In genomic region chr7:19772323-19772722, GRCh38 we compare ENCODE assay signal across 10 cellular contexts. TPM values are rescaled to one million over a fixed set of nuclear protein-coding genes. Genes with fewer than 3 reads are reported as not detected.
DNase-seq lines count a peak whose midpoint lies in the region; ATAC-seq and TF ChIP-seq lines count a peak whose summit lies in the region.
"Had no signal": no experiment of that assay in that cellular context is flagged by ENCODE, and none has a peak within 500 bp of the region (broad histone marks: within the 10 kb centered on the region; RNA-seq: fewer than 3 reads in every experiment).

No MANE protein-coding gene starts in this region.

- no peaks in the 10 kb centered on the region for H3K9me3 ChIP-seq in MM.1S (replicated peaks; ENCODE audit: insufficient read depth, low read length)

- TF ChIP-seq CTCF in MM.1S (IDR thresholded peaks at IDR 0.05; ENCODE audit: low read length) (no peak), dorsolateral prefrontal cortex (IDR thresholded peaks at IDR 0.05 in 54 of 56, conservative IDR thresholded peaks at IDR 0.05 in 2 of 56; ENCODE audit: low read depth in 1 of 56, partially characterized antibody in 56 of 56) (no peak), lower leg skin (IDR thresholded peaks at IDR 0.05) (no peak)

- intact Hi-C loops in dorsolateral prefrontal cortex (cut with DNase I) (no loop called here), lower leg skin (cut with DNase I; ENCODE audit: low total_unique reads) (no loop called here)
- intact Hi-C loops in activated T-helper 2 cell treated with anti-CD3 and anti-CD28 coated beads, Interferon-gamma antibody, Interleukin-2, Interleukin-4, amounts not matched to agents 10 μg/mL and 5 μg/mL and 100 μg/mL, durations not matched to agents 14 hours and 24 hours and 36 hours (cut with micrococcal nuclease): loop anchor here (10.0 kb wide), 2 partner anchors 658 to 1012 kb away; partner anchors contain the start of genes SP8 and TWIST1

- H3K4me1 Mint-ChIP-seq in naive thymus-derived CD8-positive, alpha-beta T cell: peaks cover 7 to 19% (median 11%) of the 10 kb centered on the region in 4 donors
- H3K4me1 Mint-ChIP-seq in activated T-helper 2 cell treated with anti-CD3 and anti-CD28 coated beads, Interferon-gamma antibody, Interleukin-2, Interleukin-4, amounts not matched to agents 10 μg/mL and 5 μg/mL and 100 μg/mL, durations not matched to agents 14 hours and 24 hours and 36 hours (ENCODE audit: low read depth): peaks cover 5% of the 10 kb centered on the region

- no peak overlapping the region for H3K9ac ChIP-seq in MM.1S (ENCODE audit: low read length)

- H3K27me3 Mint-ChIP-seq in naive thymus-derived CD8-positive, alpha-beta T cell: peaks cover 23 to 58% (median 28%) of the 10 kb centered on the region in 5 donors
- peaks cover 28% of the 10 kb centered on the region for H3K27me3 Mint-ChIP-seq in activated T-helper 2 cell treated with anti-CD3 and anti-CD28 coated beads, Interferon-gamma antibody, Interleukin-2, Interleukin-4, amounts not matched to agents 10 μg/mL and 5 μg/mL and 100 μg/mL, durations not matched to agents 14 hours and 24 hours and 36 hours (ENCODE audit: low read depth)

- H4K20me1 ChIP-seq in MM.1S (ENCODE audit: insufficient read depth, low read length): no peaks in the 10 kb centered on the region

- no peak for ATAC-seq in naive thymus-derived CD8-positive, alpha-beta T cell
- ATAC-seq: T-cell had no signal

- H3K4me1 ChIP-seq in MM.1S (ENCODE audit: low read length): no peaks in the 10 kb centered on the region

- H3K4me3 Mint-ChIP-seq in naive thymus-derived CD8-positive, alpha-beta T cell: peak overlapping the region in 6 of 10 donors; percentile 7 to 43 (median 28)
- H3K4me3 Mint-ChIP-seq in activated T-helper 2 cell treated with anti-CD3 and anti-CD28 coated beads, Interferon-gamma antibody, Interleukin-2, Interleukin-4, amounts not matched to agents 10 μg/mL and 5 μg/mL and 100 μg/mL, durations not matched to agents 14 hours and 24 hours and 36 hours (ENCODE audit: low read depth): no peak overlapping the region

- H3K27ac ChIP-seq in MM.1S (ENCODE audit: low read length): no peak overlapping the region
- H3K27ac ChIP-seq in dorsolateral prefrontal cortex: peak overlapping the region in 23 of 59 donors; percentile 14 to 73 (median 59)

- no peaks in the 10 kb centered on the region for H3K36me3 ChIP-seq in MM.1S (replicated peaks; ENCODE audit: insufficient read depth, low read length)

- no peak overlapping the region for H2AFZ ChIP-seq in MM.1S (ENCODE audit: low read length)

- peaks cover 0 to 4% (median 3%) of the 10 kb centered on the region in 3 donors for H3K36me3 Mint-ChIP-seq in naive thymus-derived CD8-positive, alpha-beta T cell
- no peaks in the 10 kb centered on the region for H3K36me3 Mint-ChIP-seq in activated T-helper 2 cell treated with anti-CD3 and anti-CD28 coated beads, Interferon-gamma antibody, Interleukin-2, Interleukin-4, amounts not matched to agents 10 μg/mL and 5 μg/mL and 100 μg/mL, durations not matched to agents 14 hours and 24 hours and 36 hours (ENCODE audit: low read depth)
- H3K36me3 Mint-ChIP-seq: T-cell had no signal

- peak overlapping the region; percentile 37 for H3K4me2 ChIP-seq in MM.1S (ENCODE audit: low read depth, low read length)

- no peak for TF ChIP-seq POLR2A in lower leg skin (IDR thresholded peaks at IDR 0.05)

- 6% methylated on average over 17 of the region's 17 CpGs for WGBS in lower leg skin, 2 donors

- H3K4me3 ChIP-seq in MM.1S (ENCODE audit: low read length): no peak overlapping the region
- peak overlapping the region in 58 of 59 donors; percentile 25 to 73 (median 53) for H3K4me3 ChIP-seq in dorsolateral prefrontal cortex
- no peak overlapping the region for H3K4me3 ChIP-seq in lower leg skin (ENCODE audit: low read depth, poor library complexity, severe bottlenecking)

- H3K9me2 ChIP-seq in MM.1S (replicated peaks; ENCODE audit: insufficient read depth, low read length): no peaks in the 10 kb centered on the region

- peak; percentile 30 for DNase-seq in COLO668 (lab: John Stamatoyannopoulos, UW; ENCODE audit: unreplicated experiment)
- no peak for DNase-seq in MM.1S
- DNase-seq in dorsolateral prefrontal cortex: peak in 3 of 10 donors; percentile 5 to 43 (median 38)
- no peak for DNase-seq in naive thymus-derived CD8-positive, alpha-beta T cell
- no peak for DNase-seq in DMS114 treated with DMSO at 0.1 percent for 48 hours (lab: John Stamatoyannopoulos, UW; ENCODE audit: unreplicated experiment)
- DNase-seq in activated T-helper 2 cell treated with anti-CD3 and anti-CD28 coated beads, Interferon-gamma antibody, Interleukin-2, Interleukin-4, amounts not matched to agents 10 μg/mL and 5 μg/mL and 100 μg/mL, durations not matched to agents 14 hours and 24 hours and 36 hours (ENCODE audit: low spot score): no peak
- DNase-seq in lower leg skin (ENCODE audit: low spot score in 2 of 2): no peak
- no peak for DNase-seq in NCI-H1930 (lab: John Stamatoyannopoulos, UW)
- DNase-seq: erythroblast, T-cell had no signal

- POLR2A ChIA-PET in naive thymus-derived CD8-positive, alpha-beta T cell (lab: Charles Lee): no interaction called here

- no peak overlapping the region for H3K27ac Mint-ChIP-seq in naive thymus-derived CD8-positive, alpha-beta T cell
- H3K27ac Mint-ChIP-seq in activated T-helper 2 cell treated with anti-CD3 and anti-CD28 coated beads, Interferon-gamma antibody, Interleukin-2, Interleukin-4, amounts not matched to agents 10 μg/mL and 5 μg/mL and 100 μg/mL, durations not matched to agents 14 hours and 24 hours and 36 hours: no peak overlapping the region
- H3K27ac Mint-ChIP-seq: T-cell had no signal

- peaks cover 0 to 8% (median 0%) of the 10 kb centered on the region in 9 donors for H3K9me3 Mint-ChIP-seq in naive thymus-derived CD8-positive, alpha-beta T cell
- H3K9me3 Mint-ChIP-seq in activated T-helper 2 cell treated with anti-CD3 and anti-CD28 coated beads, Interferon-gamma antibody, Interleukin-2, Interleukin-4, amounts not matched to agents 10 μg/mL and 5 μg/mL and 100 μg/mL, durations not matched to agents 14 hours and 24 hours and 36 hours: no peaks in the 10 kb centered on the region
- H3K9me3 Mint-ChIP-seq: T-cell had no signal

- H3K27me3 ChIP-seq in MM.1S (replicated peaks; ENCODE audit: insufficient read depth, low read length) (no peaks in the 10 kb centered on the region), dorsolateral prefrontal cortex (peaks cover 0 to 51% (median 19%) of the 10 kb centered on the region in 45 donors)

- no peaks in the 10 kb centered on the region for H3K79me2 ChIP-seq in MM.1S (ENCODE audit: low read length)

- H3F3A ChIP-seq in MM.1S (ENCODE audit: insufficient read depth, low read length): no peaks in the 10 kb centered on the region

RNA-seq across cellular contexts. Expression of gene TMEM196, which starts 1.1 kb away (rescaled TPM):
- total RNA-seq in dorsolateral prefrontal cortex: 10 to 100 TPM in 55 of 120 experiments, 1 to 10 TPM in 65; 2.4 to 18.4 (median 9.8) TPM
- not detected for total RNA-seq in naive thymus-derived CD8-positive, alpha-beta T cell
- polyA plus RNA-seq in naive thymus-derived CD8-positive, alpha-beta T cell: not detected
- not detected in 2 replicates for total RNA-seq in activated T-helper 2 cell treated with anti-CD3 and anti-CD28 coated beads, Interferon-gamma antibody, Interleukin-2, Interleukin-4, amounts not matched to agents 10 μg/mL and 5 μg/mL and 100 μg/mL, durations not matched to agents 14 hours and 24 hours and 36 hours
- total RNA-seq in lower leg skin: not detected
- total RNA-seq: T-cell had no signal

Comparison
In these comparisons a context has a peak if more than half of its experiments do, and no peak if none do; other contexts are left out.
1. H3K4me3 ChIP-seq: peak in dorsolateral prefrontal cortex (58 of 59); none in MM.1S (single experiment) and lower leg skin (single experiment).